ENCODE assay signal across 12 cellular contexts in genomic region chr9:91186311-91187101, GRCh38.
A peak's percentile ranks its signal among the peaks of the same experiment; 100 is the strongest.
DNase-seq lines count a peak whose midpoint lies in the region; ATAC-seq and TF ChIP-seq lines count a peak whose summit lies in the region.
"Had no signal": no experiment of that assay in that cellular context is flagged by ENCODE, and none has a peak within 500 bp of the region (broad histone marks: within the 10 kb centered on the region; RNA-seq: fewer than 3 reads in every experiment).

No MANE protein-coding gene starts in this region.

- intact Hi-C loops in activated CD4-positive, alpha-beta T cell treated with anti-CD3 and anti-CD28 coated beads for 36 hours (cut with DNase I, micrococcal nuclease): loop anchor here in 1 of 2 experiments (1.0 kb wide), 1 partner anchor 8 kb away; no protein-coding TSS in a partner anchor

- peaks cover 17% of the 10 kb centered on the region for H3K9me3 Mint-ChIP-seq in activated CD4-positive, alpha-beta T cell treated with anti-CD3 and anti-CD28 coated beads for 36 hours (ENCODE audit: low read depth)
- H3K9me3 Mint-ChIP-seq in stimulated activated effector memory CD8-positive, alpha-beta T cell treated with anti-CD3 and anti-CD28 coated beads, Interleukin-12 subunit alpha, Interleukin-12 subunit beta, amount 100 ng/mL, for 72 hours: peaks cover 6% of the 10 kb centered on the region
- H3K9me3 Mint-ChIP-seq: nephron had no signal

- TF ChIP-seq CTCF in RWPE2 (IDR thresholded peaks at IDR 0.05; ENCODE audit: poor library complexity, severe bottlenecking) (no peak), epithelial cell of esophagus (IDR thresholded peaks at IDR 0.05; ENCODE audit: insufficient read depth, low read depth, low read length, missing control alignments) (no peak)

- no peaks in the 10 kb centered on the region for H3K9me3 ChIP-seq in RWPE2 (ENCODE audit: severe bottlenecking)
- no peaks in the 10 kb centered on the region for H3K9me3 ChIP-seq in effector memory CD4-positive, alpha-beta T cell (ENCODE audit: control insufficient read depth, low read length)
- H3K9me3 ChIP-seq: thoracic aorta had no signal

- DNase-seq in activated CD4-positive, alpha-beta T cell treated with anti-CD3 and anti-CD28 coated beads for 36 hours: peak; percentile 55
- no peak for DNase-seq in activated CD4-positive, alpha-beta T cell treated with anti-CD3 and anti-CD28 coated beads, Interleukin-2, amount 50 U/mL, for 48 hours
- DNase-seq in RWPE2 (ENCODE audit: low spot score) (no peak), epithelial cell of esophagus (ENCODE audit: low read depth) (peak; percentile 50), NCI-H2081 treated with DMSO at 0.1 percent for 48 hours (lab: John Stamatoyannopoulos, UW) (no peak)
- DNase-seq in stimulated activated effector memory CD8-positive, alpha-beta T cell treated with anti-CD3 and anti-CD28 coated beads, Interleukin-12 subunit alpha, Interleukin-12 subunit beta, amount 100 ng/mL, for 72 hours (ENCODE audit: low spot score in 2 of 2): peak in 1 of 2 donors; percentile 56
- no peak for DNase-seq in effector memory CD4-positive, alpha-beta T cell
- DNase-seq: ACHN, NCI-H1105 had no signal

- peak overlapping the region; percentile 82 for H3K27ac Mint-ChIP-seq in activated CD4-positive, alpha-beta T cell treated with anti-CD3 and anti-CD28 coated beads for 36 hours
- H3K27ac Mint-ChIP-seq in stimulated activated effector memory CD8-positive, alpha-beta T cell treated with anti-CD3 and anti-CD28 coated beads, Interleukin-12 subunit alpha, Interleukin-12 subunit beta, amount 100 ng/mL, for 72 hours: peak overlapping the region; percentile 91

- H3K36me3 ChIP-seq in RWPE2 (ENCODE audit: low read depth): no peaks in the 10 kb centered on the region
- H3K36me3 ChIP-seq in effector memory CD4-positive, alpha-beta T cell (ENCODE audit: control insufficient read depth, insufficient read depth, low read length): no peaks in the 10 kb centered on the region
- H3K36me3 ChIP-seq: thoracic aorta had no signal

- peaks cover 30% of the 10 kb centered on the region for H3K4me1 ChIP-seq in RWPE2 (ENCODE audit: insufficient read depth, poor library complexity, severe bottlenecking)
- no peaks in the 10 kb centered on the region for H3K4me1 ChIP-seq in effector memory CD4-positive, alpha-beta T cell (ENCODE audit: control insufficient read depth, insufficient read depth, low read length, poor library complexity, severe bottlenecking)

- CTCF ChIA-PET in activated CD4-positive, alpha-beta T cell treated with anti-CD3 and anti-CD28 coated beads for 36 hours (lab: Charles Lee): interaction anchor here (0.6 to 2.0 kb wide), 7 partner anchors 9 to 1656 kb away, joined by 3 to 5 read pairs (median 3); no protein-coding TSS in a partner anchor

- H3K27me3 Mint-ChIP-seq in activated CD4-positive, alpha-beta T cell treated with anti-CD3 and anti-CD28 coated beads for 36 hours: no peaks in the 10 kb centered on the region

- ATAC-seq in activated CD4-positive, alpha-beta T cell treated with anti-CD3 and anti-CD28 coated beads for 36 hours: peak; percentile 84
- ATAC-seq in RWPE2 (ENCODE audit: low read depth) (peak; percentile 69), HG03196 (IDR thresholded peaks at IDR 0.05; ENCODE audit: unreplicated experiment) (no peak)
- ATAC-seq in stimulated activated effector memory CD8-positive, alpha-beta T cell treated with anti-CD3 and anti-CD28 coated beads, Interleukin-12 subunit alpha, Interleukin-12 subunit beta, amount 100 ng/mL, for 72 hours: peak; percentile 69

- H3K4me3 Mint-ChIP-seq in activated CD4-positive, alpha-beta T cell treated with anti-CD3 and anti-CD28 coated beads for 36 hours: no peak overlapping the region
- peak overlapping the region; percentile 19 for H3K4me3 Mint-ChIP-seq in stimulated activated effector memory CD8-positive, alpha-beta T cell treated with anti-CD3 and anti-CD28 coated beads, Interleukin-12 subunit alpha, Interleukin-12 subunit beta, amount 100 ng/mL, for 72 hours
- H3K4me3 Mint-ChIP-seq: nephron had no signal

- POLR2A ChIA-PET in activated CD4-positive, alpha-beta T cell treated with anti-CD3 and anti-CD28 coated beads for 36 hours (lab: Charles Lee): interaction anchor here (1.2 to 2.0 kb wide), 2 partner anchors 9 to 21 kb away, joined by 8 read pairs; no protein-coding TSS in a partner anchor

- peaks cover 17% of the 10 kb centered on the region for H3K36me3 Mint-ChIP-seq in activated CD4-positive, alpha-beta T cell treated with anti-CD3 and anti-CD28 coated beads for 36 hours (ENCODE audit: low read depth)
- no peaks in the 10 kb centered on the region for H3K36me3 Mint-ChIP-seq in stimulated activated effector memory CD8-positive, alpha-beta T cell treated with anti-CD3 and anti-CD28 coated beads, Interleukin-12 subunit alpha, Interleukin-12 subunit beta, amount 100 ng/mL, for 72 hours

- H3K4me3 ChIP-seq in RWPE2 (ENCODE audit: severe bottlenecking) (no peak overlapping the region), epithelial cell of esophagus (ENCODE audit: low read length) (no peak overlapping the region)
- no peak overlapping the region for H3K4me3 ChIP-seq in effector memory CD4-positive, alpha-beta T cell (ENCODE audit: insufficient read depth, low read depth, low read length, poor library complexity, severe bottlenecking)
- H3K4me3 ChIP-seq: thoracic aorta had no signal

- H3K27ac ChIP-seq in RWPE2 (ENCODE audit: poor library complexity, severe bottlenecking): peak overlapping the region; percentile 25
- no peak overlapping the region for H3K27ac ChIP-seq in effector memory CD4-positive, alpha-beta T cell (ENCODE audit: insufficient read depth, low read length, poor library complexity, severe bottlenecking)

- no peaks in the 10 kb centered on the region for H3K27me3 ChIP-seq in RWPE2 (ENCODE audit: insufficient read depth, poor library complexity, severe bottlenecking)
- H3K27me3 ChIP-seq in effector memory CD4-positive, alpha-beta T cell (replicated peaks; ENCODE audit: control insufficient read depth, insufficient read depth, low read length, poor library complexity, severe bottlenecking): no peaks in the 10 kb centered on the region

- H3K4me1 Mint-ChIP-seq in activated CD4-positive, alpha-beta T cell treated with anti-CD3 and anti-CD28 coated beads for 36 hours: peaks cover 29% of the 10 kb centered on the region
- H3K4me1 Mint-ChIP-seq in stimulated activated effector memory CD8-positive, alpha-beta T cell treated with anti-CD3 and anti-CD28 coated beads, Interleukin-12 subunit alpha, Interleukin-12 subunit beta, amount 100 ng/mL, for 72 hours: peaks cover 36% of the 10 kb centered on the region

Comparison
In these comparisons a context has a peak if more than half of its experiments do, and no peak if none do; other contexts are left out.
1. DNase-seq: peak in activated CD4-positive, alpha-beta T cell treated with anti-CD3 and anti-CD28 coated beads for 36 hours (single experiment) and epithelial cell of esophagus (single experiment); none in activated CD4-positive, alpha-beta T cell treated with anti-CD3 and anti-CD28 coated beads, Interleukin-2, amount 50 U/mL, for 48 hours (0 of 2), RWPE2 (single experiment), NCI-H2081 treated with DMSO at 0.1 percent for 48 hours (single experiment) and effector memory CD4-positive, alpha-beta T cell (0 of 3).